12 cellular contexts compared by ENCODE assay signal in the genomic region with DNA sequence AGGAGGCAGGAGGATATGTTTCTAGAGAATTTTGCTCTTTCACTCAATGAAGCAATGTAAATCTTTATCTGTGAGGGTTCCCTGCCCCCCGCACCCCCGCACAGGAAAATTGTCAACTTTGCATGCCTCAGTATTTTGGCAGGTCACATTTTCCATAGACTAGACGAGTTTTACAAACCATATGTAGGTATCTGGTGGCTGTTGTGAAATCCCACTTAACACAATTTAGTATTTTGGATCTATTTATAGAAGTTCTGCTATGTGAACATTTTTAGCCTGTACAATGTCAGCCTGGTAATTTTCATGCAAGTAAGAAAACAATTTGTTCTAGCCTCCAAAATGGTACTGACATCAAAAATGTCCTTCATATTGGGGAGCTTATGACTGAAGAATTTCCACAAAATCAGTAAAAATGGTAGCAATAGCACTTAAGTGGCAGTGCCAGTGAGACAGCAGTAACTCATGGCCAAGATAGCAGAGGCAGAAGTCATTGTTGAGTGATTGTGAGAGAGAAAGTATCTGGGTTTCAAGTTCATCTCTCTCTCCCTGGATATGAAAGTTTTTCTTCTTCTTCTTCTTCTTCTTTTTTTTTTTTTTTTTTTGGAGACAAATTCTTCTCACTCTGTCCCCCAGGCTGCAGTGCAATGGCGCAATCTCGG. TPM values are rescaled to one million over a fixed set of nuclear protein-coding genes. Genes with fewer than 3 reads are reported as not detected.
A peak's percentile ranks its signal among the peaks of the same experiment; 100 is the strongest.
DNase-seq lines count a peak whose midpoint lies in the region; ATAC-seq and TF ChIP-seq lines count a peak whose summit lies in the region.
"Had no signal": no experiment of that assay in that cellular context is flagged by ENCODE, and none has a peak within 500 bp of the region (broad histone marks: within the 10 kb centered on the region; RNA-seq: fewer than 3 reads in every experiment).

No MANE protein-coding gene starts in this region.

- POLR2A ChIA-PET in HEK293T (lab: Yijun Ruan, JAX), result no interaction called here

- WGBS in body of pancreas, 2 donors, result 69 to 81% methylated on average over 4 to 5 of the region's 5 CpGs

- CTCF ChIA-PET in HEK293T (lab: Yijun Ruan, JAX), result no interaction called here

- DNase-seq in stimulated activated CD4-positive, alpha-beta T cell treated with anti-CD3 and anti-CD28 coated beads, Interleukin-4, amount 100 ng/mL, for 1 hour, result peak; percentile 10
- no peak for DNase-seq in stimulated activated CD4-positive, alpha-beta T cell treated with anti-CD3 and anti-CD28 coated beads, Interleukin-1b, Interleukin-23, amount 100 ng/mL, for 48 hours
- DNase-seq in body of pancreas (no peak), NCI-H1436 (lab: John Stamatoyannopoulos, UW) (no peak), HEK293T (ENCODE audit: extremely low spot score) (no peak)
- DNase-seq: NCI-H1105 treated with DMSO at 0.1 percent for 48 hours, NCI-H510A, SHP77 treated with DMSO at 0.1 percent for 48 hours, spleen had no signal

- H4K20me1 ChIP-seq in KMS-11 (ENCODE audit: insufficient read depth), result no peaks in the 10 kb centered on the region

- H3K27ac ChIP-seq in KMS-11, result no peak overlapping the region
- peak overlapping the region; percentile 48 for H3K27ac ChIP-seq in cingulate gyrus (ENCODE audit: low read depth, low read length)
- no peak overlapping the region for H3K27ac ChIP-seq in body of pancreas

- TF ChIP-seq POLR2A in body of pancreas (IDR thresholded peaks at IDR 0.05), result no peak

- H2AFZ ChIP-seq in KMS-11 (ENCODE audit: low read depth), result no peak overlapping the region

- H3K4me1 ChIP-seq in KMS-11 (ENCODE audit: low read depth, poor library complexity, severe bottlenecking) (peaks cover 32% of the 10 kb centered on the region), body of pancreas (no peaks in the 10 kb centered on the region)

- intact Hi-C loops in body of pancreas (cut with DNase I), result no loop called here

- no peaks in the 10 kb centered on the region for H3K9me3 ChIP-seq in body of pancreas
- H3K9me3 ChIP-seq: spleen had no signal

- peak overlapping the region; percentile 16; the same call in 1 of the 2 replicates for H3K4me2 ChIP-seq in KMS-11

- no peaks in the 10 kb centered on the region for H3K79me2 ChIP-seq in KMS-11 (ENCODE audit: insufficient read depth, low read depth)

- H3K27me3 ChIP-seq in KMS-11 (ENCODE audit: insufficient read depth, low read depth) (no peaks in the 10 kb centered on the region), body of pancreas (no peaks in the 10 kb centered on the region)
- H3K27me3 ChIP-seq: spleen had no signal

- H3K4me3 ChIP-seq in KMS-11 (IDR thresholded peaks at IDR 0.05; ENCODE audit: insufficient read depth, low read depth, low read length) (no peak overlapping the region), body of pancreas (no peak overlapping the region)
- H3K4me3 ChIP-seq: spleen had no signal

- H3K36me3 ChIP-seq in KMS-11 (ENCODE audit: insufficient read depth) (no peaks in the 10 kb centered on the region), body of pancreas (replicated peaks in 1 of 2; ENCODE audit: insufficient read depth in 1 of 2, low read depth in 2 of 2) (no peaks in the 10 kb centered on the region)
- H3K36me3 ChIP-seq: spleen had no signal

- no peak overlapping the region for H3K9ac ChIP-seq in KMS-11

- ATAC-seq in GM21717 (IDR thresholded peaks at IDR 0.05; ENCODE audit: unreplicated experiment), result no peak
- ATAC-seq in body of pancreas, result no peak

- TF ChIP-seq CTCF in KMS-11 (conservative IDR thresholded peaks at IDR 0.05; ENCODE audit: low read depth, low read length) (no peak), body of pancreas (IDR thresholded peaks at IDR 0.05) (no peak)

TF ChIP-seq in HEK293T, 16 proteins besides CTCF, POLR2A, EP300 and RAD21:
- no peak for TF ChIP-seq SP1 (IDR thresholded peaks at IDR 0.05)
- TF ChIP-seq, protein P1, sequence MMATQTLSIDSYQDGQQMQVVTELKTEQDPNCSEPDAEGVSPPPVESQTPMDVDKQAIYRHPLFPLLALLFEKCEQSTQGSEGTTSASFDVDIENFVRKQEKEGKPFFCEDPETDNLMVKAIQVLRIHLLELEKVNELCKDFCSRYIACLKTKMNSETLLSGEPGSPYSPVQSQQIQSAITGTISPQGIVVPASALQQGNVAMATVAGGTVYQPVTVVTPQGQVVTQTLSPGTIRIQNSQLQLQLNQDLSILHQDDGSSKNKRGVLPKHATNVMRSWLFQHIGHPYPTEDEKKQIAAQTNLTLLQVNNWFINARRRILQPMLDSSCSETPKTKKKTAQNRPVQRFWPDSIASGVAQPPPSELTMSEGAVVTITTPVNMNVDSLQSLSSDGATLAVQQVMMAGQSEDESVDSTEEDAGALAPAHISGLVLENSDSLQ (IDR thresholded peaks at IDR 0.05), result no peak
- TF ChIP-seq ARNT (IDR thresholded peaks at IDR 0.05), result no peak
- TF ChIP-seq TARDBP (IDR thresholded peaks at IDR 0.05), result no peak
- no peak for TF ChIP-seq ELF4 (IDR thresholded peaks at IDR 0.05)
- no peak for TF ChIP-seq ZNF384 (IDR thresholded peaks at IDR 0.05)
- TF ChIP-seq FOXA1 (IDR thresholded peaks at IDR 0.05), result no peak
- no peak for TF ChIP-seq FOXK2 (IDR thresholded peaks at IDR 0.05)
- TF ChIP-seq L3MBTL2 (conservative IDR thresholded peaks at IDR 0.05), result no peak
- no peak for TF ChIP-seq CTBP1 (IDR thresholded peaks at IDR 0.05; ENCODE audit: borderline replicate concordance)
- no peak for TF ChIP-seq FOXM1 (IDR thresholded peaks at IDR 0.05; ENCODE audit: borderline replicate concordance)
- no peak for TF ChIP-seq BHLHE40 (IDR thresholded peaks at IDR 0.05; ENCODE audit: borderline replicate concordance)

RNA-seq across cellular contexts. Expression of a gene that starts 12.4 kb away (rescaled TPM):
- total RNA-seq in body of pancreas, result 10 to 100 TPM; 29.7 to 47.0 TPM

RNA-seq across cellular contexts. Expression of a gene that starts 38.4 kb away (rescaled TPM):
- 10 to 100 TPM; 57.4 to 85.4 TPM for total RNA-seq in body of pancreas
